9 cellular contexts compared by ENCODE assay signal in the genomic region with DNA sequence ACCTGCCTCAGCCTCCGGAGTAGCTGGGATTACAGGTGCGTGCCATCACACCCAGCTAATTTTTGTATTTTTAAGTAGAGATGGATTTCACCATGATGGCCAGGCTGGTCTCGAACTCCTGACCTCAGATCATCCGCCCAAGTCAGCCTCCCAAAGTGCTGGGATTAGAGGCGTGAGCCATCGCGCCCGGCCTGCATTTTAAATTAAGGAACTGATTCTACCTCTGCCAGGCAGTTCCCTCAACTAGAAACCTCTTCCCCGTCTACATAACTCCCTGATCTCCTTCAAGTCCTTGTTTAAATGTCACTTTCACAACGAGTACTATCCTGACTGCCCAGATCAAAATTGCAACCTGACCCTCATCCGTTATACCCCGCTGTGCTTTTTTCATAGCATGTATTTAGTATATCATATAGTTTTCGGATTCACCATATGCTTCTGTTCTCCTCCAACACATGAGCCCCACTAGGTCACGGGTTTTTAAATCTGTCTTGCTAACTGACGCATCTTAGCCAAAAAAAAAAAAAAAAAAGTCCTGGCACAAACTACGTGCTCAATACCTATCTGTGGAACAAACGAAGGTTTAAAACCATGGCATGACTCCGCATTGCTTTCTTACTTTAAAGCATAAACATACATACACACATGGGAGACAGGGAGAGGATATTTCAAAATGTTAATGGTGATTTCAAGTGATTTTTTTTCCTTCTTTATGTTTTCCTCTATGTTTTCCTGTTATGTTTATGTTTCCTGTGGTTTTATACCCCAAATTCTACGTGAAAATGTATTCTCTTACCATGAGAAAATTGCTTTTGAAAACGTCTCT. TPM values are rescaled to one million over a fixed set of nuclear protein-coding genes. Genes with fewer than 3 reads are reported as not detected.
A peak's percentile ranks its signal among the peaks of the same experiment; 100 is the strongest.
DNase-seq lines count a peak whose midpoint lies in the region; ATAC-seq lines count a peak whose summit lies in the region.
"Had no signal": no experiment of that assay in that cellular context is flagged by ENCODE, and none has a peak within 500 bp of the region (broad histone marks: within the 10 kb centered on the region; RNA-seq: fewer than 3 reads in every experiment).

No MANE protein-coding gene starts in this region.

- peak overlapping the region; percentile 55 for H3K27ac ChIP-seq in cingulate gyrus (ENCODE audit: low read depth, low read length)

- H3K9me3 Mint-ChIP-seq in activated T-cell treated with anti-CD3 and anti-CD28 coated beads, Interleukin-2, amount 50 U/mL, for 72 hours: no peaks in the 10 kb centered on the region
- no peaks in the 10 kb centered on the region for H3K9me3 Mint-ChIP-seq in stimulated activated naive CD8-positive, alpha-beta T cell treated with anti-CD3 and anti-CD28 coated beads, Interleukin-15, amount 100 ng/mL, for 72 hours

- peaks cover 0 to 1% of the 10 kb centered on the region in 2 donors for H3K36me3 Mint-ChIP-seq in activated T-cell treated with anti-CD3 and anti-CD28 coated beads, Interleukin-2, amount 50 U/mL, for 72 hours (ENCODE audit: insufficient read depth in 2 of 2)

- no peak overlapping the region for H3K27ac Mint-ChIP-seq in activated T-cell treated with anti-CD3 and anti-CD28 coated beads, Interleukin-2, amount 50 U/mL, for 72 hours
- H3K27ac Mint-ChIP-seq in stimulated activated naive CD8-positive, alpha-beta T cell treated with anti-CD3 and anti-CD28 coated beads, Interleukin-15, amount 100 ng/mL, for 72 hours: no peak overlapping the region

- peak overlapping the region; percentile 74 to 76 for H3K4me3 Mint-ChIP-seq in activated T-cell treated with anti-CD3 and anti-CD28 coated beads, Interleukin-2, amount 50 U/mL, for 72 hours
- H3K4me3 Mint-ChIP-seq in stimulated activated naive CD8-positive, alpha-beta T cell treated with anti-CD3 and anti-CD28 coated beads, Interleukin-15, amount 100 ng/mL, for 72 hours: peak overlapping the region; percentile 68 to 73

- no peak for ATAC-seq in activated T-cell treated with anti-CD3 and anti-CD28 coated beads, Interleukin-2, amount 50 U/mL, for 72 hours (replicated peaks in 1 of 2)
- ATAC-seq in stimulated activated naive CD8-positive, alpha-beta T cell treated with anti-CD3 and anti-CD28 coated beads, Interleukin-15, amount 100 ng/mL, for 72 hours: no peak
- ATAC-seq in GM18520 (IDR thresholded peaks at IDR 0.05; ENCODE audit: unreplicated experiment): no peak

- H3K4me1 Mint-ChIP-seq in activated T-cell treated with anti-CD3 and anti-CD28 coated beads, Interleukin-2, amount 50 U/mL, for 72 hours (ENCODE audit: low read depth): peaks cover 12% of the 10 kb centered on the region
- peaks cover 11% of the 10 kb centered on the region for H3K4me1 Mint-ChIP-seq in stimulated activated naive CD8-positive, alpha-beta T cell treated with anti-CD3 and anti-CD28 coated beads, Interleukin-15, amount 100 ng/mL, for 72 hours

- DNase-seq in activated T-cell treated with anti-CD3 and anti-CD28 coated beads, Interleukin-2, amount 50 U/mL, for 72 hours: no peak
- DNase-seq in activated T-cell treated with anti-CD3 and anti-CD28 coated beads, Interleukin-2, amount 50 U/mL, for 48 hours: no peak
- peak; percentile 47 for DNase-seq in NCI-H748 (lab: John Stamatoyannopoulos, UW; ENCODE audit: unreplicated experiment)
- DNase-seq in stimulated activated naive CD8-positive, alpha-beta T cell treated with anti-CD3 and anti-CD28 coated beads, Interleukin-15, amount 100 ng/mL, for 72 hours: no peak
- DNase-seq in NCI-H345 (lab: John Stamatoyannopoulos, UW): no peak
- DNase-seq in islet precursor cell: no peak
- DNase-seq: central memory CD4-positive, alpha-beta T cell had no signal

- peaks cover 61% of the 10 kb centered on the region for H3K27me3 Mint-ChIP-seq in activated T-cell treated with anti-CD3 and anti-CD28 coated beads, Interleukin-2, amount 50 U/mL, for 72 hours (ENCODE audit: low read depth)
- H3K27me3 Mint-ChIP-seq in stimulated activated naive CD8-positive, alpha-beta T cell treated with anti-CD3 and anti-CD28 coated beads, Interleukin-15, amount 100 ng/mL, for 72 hours: peaks cover 63% of the 10 kb centered on the region

RNA-seq across cellular contexts. Expression of gene SOWAHA, which starts 0.8 kb away (rescaled TPM):
- not detected for total RNA-seq in activated T-cell treated with anti-CD3 and anti-CD28 coated beads, Interleukin-2, amount 50 U/mL, for 72 hours

RNA-seq across cellular contexts. Expression of gene SHROOM1, which starts 18.1 kb away (rescaled TPM):
- 1 to 10 TPM; 1.1 to 2.1 TPM for total RNA-seq in activated T-cell treated with anti-CD3 and anti-CD28 coated beads, Interleukin-2, amount 50 U/mL, for 72 hours

RNA-seq across cellular contexts. Expression of gene SEPTIN8, which starts 35.3 kb away (rescaled TPM):
- 10 to 100 TPM; 24.7 to 26.4 TPM for total RNA-seq in activated T-cell treated with anti-CD3 and anti-CD28 coated beads, Interleukin-2, amount 50 U/mL, for 72 hours

RNA-seq across cellular contexts. Expression of gene GDF9, which starts 53.9 kb away (rescaled TPM):
- 1 to 10 TPM; 1.9 to 2.8 TPM for total RNA-seq in activated T-cell treated with anti-CD3 and anti-CD28 coated beads, Interleukin-2, amount 50 U/mL, for 72 hours

RNA-seq across cellular contexts. Expression of gene UQCRQ, which starts 54.1 kb away (rescaled TPM):
- 100 to 1,000 TPM; 189 TPM for total RNA-seq in activated T-cell treated with anti-CD3 and anti-CD28 coated beads, Interleukin-2, amount 50 U/mL, for 72 hours
